ENCODE assay signal across 28 cellular contexts in the genomic region with DNA sequence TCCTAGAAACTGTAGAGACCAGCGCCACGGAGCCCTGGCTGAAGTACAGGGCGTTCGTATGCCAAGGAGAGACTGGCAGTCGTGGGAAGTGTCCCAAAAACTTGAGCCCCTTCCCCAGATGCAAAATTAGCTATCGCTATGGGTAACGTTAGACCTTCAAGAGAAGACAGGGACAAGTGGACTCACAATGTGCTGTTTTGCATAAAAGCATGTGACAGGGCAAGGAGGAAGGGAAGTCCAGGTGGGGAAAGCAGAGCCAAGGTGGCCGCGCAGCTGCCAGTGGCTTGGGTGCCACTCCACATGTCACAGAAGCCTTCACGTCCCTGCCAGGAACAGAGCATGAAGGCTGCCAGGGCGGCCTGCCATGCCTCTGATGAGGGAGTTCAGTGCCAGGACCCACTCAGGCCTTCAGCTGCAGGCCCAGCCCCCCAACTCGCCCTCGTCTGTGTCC.
DNase-seq lines count a peak whose midpoint lies in the region; ATAC-seq and TF ChIP-seq lines count a peak whose summit lies in the region.
"Had no signal": no experiment of that assay in that cellular context is flagged by ENCODE, and none has a peak within 500 bp of the region (broad histone marks: within the 10 kb centered on the region; RNA-seq: fewer than 3 reads in every experiment).

No MANE protein-coding gene starts in this region.

- H3K27me3 ChIP-seq in dorsolateral prefrontal cortex = no peaks in the 10 kb centered on the region
- H3K27me3 ChIP-seq: hepatocyte, Peyer's patch, upper lobe of left lung had no signal

- H3K27ac ChIP-seq in dorsolateral prefrontal cortex = peak overlapping the region in 43 of 59 donors; percentile 1 to 80 (median 51)
- H3K27ac ChIP-seq: hepatocyte, parathyroid adenoma, Peyer's patch, upper lobe of left lung had no signal

- TF ChIP-seq CTCF in dorsolateral prefrontal cortex (IDR thresholded peaks at IDR 0.05 in 54 of 56, conservative IDR thresholded peaks at IDR 0.05 in 2 of 56; ENCODE audit: low read depth in 1 of 56, partially characterized antibody in 56 of 56) = no peak

- H3K27ac Mint-ChIP-seq in activated CD8-positive, alpha-beta memory T cell treated with anti-CD3 and anti-CD28 coated beads, Interleukin-2, amount 10 ng/mL, durations not matched to agents 7 days and 5 days = no peak overlapping the region
- peak overlapping the region; percentile 27 for H3K27ac Mint-ChIP-seq in stimulated activated effector memory CD8-positive, alpha-beta T cell treated with anti-CD3 and anti-CD28 coated beads, Interleukin-12 subunit alpha, Interleukin-12 subunit beta, amount 100 ng/mL, for 72 hours
- H3K27ac Mint-ChIP-seq: B cell; dendritic cell treated with granulocyte-macrophage colony-stimulating factor and Interleukin-4, amounts not matched to agents 40 ng/mL and 50 ng/mL, for 4 days; memory B cell; stimulated activated naive CD8-positive, alpha-beta T cell treated with anti-CD3 and anti-CD28 coated beads, Interleukin-15, amount 100 ng/mL, for 72 hours had no signal

- CTCF ChIA-PET in activated CD8-positive, alpha-beta memory T cell treated with anti-CD3 and anti-CD28 coated beads, Interleukin-2, amount 10 ng/mL, durations not matched to agents 7 days and 5 days (lab: Charles Lee) = no interaction called here

- intact Hi-C loops in dorsolateral prefrontal cortex (cut with DNase I) = no loop called here

- no peaks in the 10 kb centered on the region for H3K4me1 Mint-ChIP-seq in activated CD8-positive, alpha-beta memory T cell treated with anti-CD3 and anti-CD28 coated beads, Interleukin-2, amount 10 ng/mL, durations not matched to agents 7 days and 5 days
- peaks cover 6% of the 10 kb centered on the region for H3K4me1 Mint-ChIP-seq in stimulated activated effector memory CD8-positive, alpha-beta T cell treated with anti-CD3 and anti-CD28 coated beads, Interleukin-12 subunit alpha, Interleukin-12 subunit beta, amount 100 ng/mL, for 72 hours
- H3K4me1 Mint-ChIP-seq: B cell; memory B cell; stimulated activated naive CD8-positive, alpha-beta T cell treated with anti-CD3 and anti-CD28 coated beads, Interleukin-15, amount 100 ng/mL, for 72 hours had no signal

- H3K9me3 Mint-ChIP-seq in activated CD8-positive, alpha-beta memory T cell treated with anti-CD3 and anti-CD28 coated beads, Interleukin-2, amount 10 ng/mL, durations not matched to agents 7 days and 5 days (ENCODE audit: low read depth) = no peaks in the 10 kb centered on the region
- no peaks in the 10 kb centered on the region for H3K9me3 Mint-ChIP-seq in stimulated activated effector memory CD8-positive, alpha-beta T cell treated with anti-CD3 and anti-CD28 coated beads, Interleukin-12 subunit alpha, Interleukin-12 subunit beta, amount 100 ng/mL, for 72 hours
- H3K9me3 Mint-ChIP-seq: dendritic cell treated with granulocyte-macrophage colony-stimulating factor and Interleukin-4, amounts not matched to agents 40 ng/mL and 50 ng/mL, for 4 days; memory B cell; naive thymus-derived CD8-positive, alpha-beta T cell; stimulated activated naive CD8-positive, alpha-beta T cell treated with anti-CD3 and anti-CD28 coated beads, Interleukin-15, amount 100 ng/mL, for 72 hours had no signal

- H3K27me3 Mint-ChIP-seq in activated CD8-positive, alpha-beta memory T cell treated with anti-CD3 and anti-CD28 coated beads, Interleukin-2, amount 10 ng/mL, durations not matched to agents 7 days and 5 days = no peaks in the 10 kb centered on the region
- H3K27me3 Mint-ChIP-seq: B cell; dendritic cell treated with granulocyte-macrophage colony-stimulating factor and Interleukin-4, amounts not matched to agents 40 ng/mL and 50 ng/mL, for 4 days; memory B cell; naive thymus-derived CD8-positive, alpha-beta T cell; stimulated activated naive CD8-positive, alpha-beta T cell treated with anti-CD3 and anti-CD28 coated beads, Interleukin-15, amount 100 ng/mL, for 72 hours had no signal

- ATAC-seq in activated CD8-positive, alpha-beta memory T cell treated with anti-CD3 and anti-CD28 coated beads, Interleukin-2, amount 10 ng/mL, durations not matched to agents 7 days and 5 days = no peak
- no peak for ATAC-seq in stimulated activated effector memory CD8-positive, alpha-beta T cell treated with anti-CD3 and anti-CD28 coated beads, Interleukin-12 subunit alpha, Interleukin-12 subunit beta, amount 100 ng/mL, for 72 hours
- ATAC-seq in GM21619 (IDR thresholded peaks at IDR 0.05; ENCODE audit: unreplicated experiment) = no peak
- ATAC-seq: naive thymus-derived CD8-positive, alpha-beta T cell; stimulated activated naive CD8-positive, alpha-beta T cell treated with anti-CD3 and anti-CD28 coated beads, Interleukin-15, amount 100 ng/mL, for 72 hours had no signal

- H3K36me3 Mint-ChIP-seq in activated CD8-positive, alpha-beta memory T cell treated with anti-CD3 and anti-CD28 coated beads, Interleukin-2, amount 10 ng/mL, durations not matched to agents 7 days and 5 days = peaks cover 60% of the 10 kb centered on the region
- peaks cover 100% of the 10 kb centered on the region for H3K36me3 Mint-ChIP-seq in stimulated activated effector memory CD8-positive, alpha-beta T cell treated with anti-CD3 and anti-CD28 coated beads, Interleukin-12 subunit alpha, Interleukin-12 subunit beta, amount 100 ng/mL, for 72 hours

- H3K4me3 ChIP-seq in dorsolateral prefrontal cortex = no peak overlapping the region
- H3K4me3 ChIP-seq: hepatocyte, Peyer's patch, upper lobe of left lung had no signal

- DNase-seq in activated CD8-positive, alpha-beta memory T cell treated with anti-CD3 and anti-CD28 coated beads for 24 hours = peak; percentile 33
- no peak for DNase-seq in activated CD8-positive, alpha-beta memory T cell treated with anti-CD3 and anti-CD28 coated beads, Interleukin-2, amount 10 ng/mL, durations not matched to agents 7 days and 5 days
- DNase-seq in dorsolateral prefrontal cortex (peak in 9 of 10 donors; percentile 43 to 79 (median 57)), medulla oblongata (ENCODE audit: extremely low spot score) (peak; percentile 81), GF-D8 (lab: John Stamatoyannopoulos, UW) (no peak), NCI-H1048 (lab: John Stamatoyannopoulos, UW) (no peak)
- DNase-seq in stimulated activated effector memory CD8-positive, alpha-beta T cell treated with anti-CD3 and anti-CD28 coated beads, Interleukin-12 subunit alpha, Interleukin-12 subunit beta, amount 100 ng/mL, for 72 hours (ENCODE audit: low spot score in 2 of 2) = no peak
- DNase-seq: 8988T; activated CD4-positive, alpha-beta T cell treated with anti-CD3 and anti-CD28 coated beads, Interleukin-2, amount 50 U/mL, for 4 hours; activated naive CD4-positive, alpha-beta T cell treated with anti-CD3 and anti-CD28 coated beads, Interleukin-2, amount 50 U/mL, for 16 hours; COR-L47; DND-41; Karpas-422; naive thymus-derived CD8-positive, alpha-beta T cell; NCI-H1092; NCI-H2081; NK-92 treated with Interleukin-12 subunit alpha and Interleukin-12 subunit beta, amount 100 ng/mL, for 24 hours; Peyer's patch; stimulated activated CD4-positive, alpha-beta T cell treated with anti-CD3 and anti-CD28 coated beads, Interleukin-2, amount 100 ng/mL, for 48 hours; stimulated activated naive CD8-positive, alpha-beta T cell treated with anti-CD3 and anti-CD28 coated beads, Interleukin-15, amount 100 ng/mL, for 72 hours; T-helper 2 cell had no signal

- no peak overlapping the region for H3K4me3 Mint-ChIP-seq in activated CD8-positive, alpha-beta memory T cell treated with anti-CD3 and anti-CD28 coated beads, Interleukin-2, amount 10 ng/mL, durations not matched to agents 7 days and 5 days
- no peak overlapping the region for H3K4me3 Mint-ChIP-seq in stimulated activated effector memory CD8-positive, alpha-beta T cell treated with anti-CD3 and anti-CD28 coated beads, Interleukin-12 subunit alpha, Interleukin-12 subunit beta, amount 100 ng/mL, for 72 hours
- H3K4me3 Mint-ChIP-seq: B cell; dendritic cell treated with granulocyte-macrophage colony-stimulating factor and Interleukin-4, amounts not matched to agents 40 ng/mL and 50 ng/mL, for 4 days; memory B cell; naive thymus-derived CD8-positive, alpha-beta T cell; stimulated activated naive CD8-positive, alpha-beta T cell treated with anti-CD3 and anti-CD28 coated beads, Interleukin-15, amount 100 ng/mL, for 72 hours had no signal

Comparison
In these comparisons a context has a peak if more than half of its experiments do, and no peak if none do; other contexts are left out.
1. DNase-seq: peak in activated CD8-positive, alpha-beta memory T cell treated with anti-CD3 and anti-CD28 coated beads for 24 hours (single experiment), dorsolateral prefrontal cortex (9 of 10) and medulla oblongata (single experiment); none in activated CD8-positive, alpha-beta memory T cell treated with anti-CD3 and anti-CD28 coated beads, Interleukin-2, amount 10 ng/mL, durations not matched to agents 7 days and 5 days (single experiment), stimulated activated effector memory CD8-positive, alpha-beta T cell treated with anti-CD3 and anti-CD28 coated beads, Interleukin-12 subunit alpha, Interleukin-12 subunit beta, amount 100 ng/mL, for 72 hours (0 of 2), GF-D8 (single experiment) and NCI-H1048 (single experiment).